8 cellular contexts compared by ENCODE assay signal in the genomic region with DNA sequence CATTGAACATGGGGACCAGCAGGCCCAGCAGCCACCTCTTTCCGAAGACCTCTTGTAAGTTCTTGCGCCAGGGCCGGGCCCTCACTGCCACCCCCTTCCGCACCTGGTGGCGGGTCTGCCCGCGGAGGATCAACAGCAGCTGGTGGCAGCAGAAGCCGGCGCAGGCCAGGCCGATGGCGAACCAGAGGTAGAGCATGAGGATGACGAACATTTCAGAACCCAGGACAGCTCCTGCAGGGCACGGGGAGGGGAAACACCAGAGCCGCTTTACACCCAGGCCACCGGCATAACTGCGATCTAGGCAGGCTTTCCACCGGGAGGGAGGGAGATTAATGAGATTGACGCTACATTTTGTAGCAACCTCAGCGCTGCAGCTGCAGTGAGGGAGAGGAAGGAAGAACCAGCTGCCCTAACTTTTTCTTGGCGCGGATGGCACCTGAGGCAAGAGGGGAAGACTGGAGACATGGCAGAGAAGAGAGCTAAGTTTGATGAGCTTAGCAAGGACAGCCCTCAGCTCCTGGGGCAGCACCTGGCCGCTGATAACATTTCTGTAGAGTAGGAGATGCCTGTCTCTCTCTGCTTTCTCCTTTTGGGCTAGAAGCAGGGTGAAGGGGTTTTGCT.
DNase-seq lines count a peak whose midpoint lies in the region; ATAC-seq lines count a peak whose summit lies in the region.

No MANE protein-coding gene starts in this region.

- H3K27ac Mint-ChIP-seq in activated naive CD4-positive, alpha-beta T cell treated with anti-CD3 and anti-CD28 coated beads, Interleukin-2, amount 10 ng/mL, durations not matched to agents 7 days and 5 days = no peak overlapping the region

- CTCF ChIA-PET in activated naive CD4-positive, alpha-beta T cell treated with anti-CD3 and anti-CD28 coated beads, Interleukin-2, amount 10 ng/mL, durations not matched to agents 7 days and 5 days (lab: Charles Lee) = interaction anchor here (0.6 to 7.5 kb wide), 7 partner anchors 9 to 262 kb away, joined by 3 to 44 read pairs (median 6); no protein-coding TSS in a partner anchor

- H3K9me3 Mint-ChIP-seq in activated naive CD4-positive, alpha-beta T cell treated with anti-CD3 and anti-CD28 coated beads, Interleukin-2, amount 10 ng/mL, durations not matched to agents 7 days and 5 days = no peaks in the 10 kb centered on the region

- no peaks in the 10 kb centered on the region for H3K4me1 Mint-ChIP-seq in activated naive CD4-positive, alpha-beta T cell treated with anti-CD3 and anti-CD28 coated beads, Interleukin-2, amount 10 ng/mL, durations not matched to agents 7 days and 5 days

- H3K36me3 Mint-ChIP-seq in activated naive CD4-positive, alpha-beta T cell treated with anti-CD3 and anti-CD28 coated beads, Interleukin-2, amount 10 ng/mL, durations not matched to agents 7 days and 5 days = no peaks in the 10 kb centered on the region

- H3K27me3 Mint-ChIP-seq in activated naive CD4-positive, alpha-beta T cell treated with anti-CD3 and anti-CD28 coated beads, Interleukin-2, amount 10 ng/mL, durations not matched to agents 7 days and 5 days = peaks cover 95% of the 10 kb centered on the region

- H3K4me3 Mint-ChIP-seq in activated naive CD4-positive, alpha-beta T cell treated with anti-CD3 and anti-CD28 coated beads, Interleukin-2, amount 10 ng/mL, durations not matched to agents 7 days and 5 days = no peak overlapping the region

- DNase-seq in activated CD4-positive, CD25-positive, alpha-beta regulatory T cell (lab: John Stamatoyannopoulos, UW) = no peak
- peak; percentile 42 to 49 for DNase-seq in NOMO-1 (lab: John Stamatoyannopoulos, UW; ENCODE audit: unreplicated experiment in 2 of 2)
- DNase-seq in activated naive CD4-positive, alpha-beta T cell treated with anti-CD3 and anti-CD28 coated beads, Interleukin-2, amount 10 ng/mL, durations not matched to agents 7 days and 5 days = peak; percentile 87
- DNase-seq in iPS-NIHi11 (ENCODE audit: low spot score) = peak; percentile 95
- DNase-seq in stimulated activated CD4-positive, alpha-beta T cell treated with anti-CD3 and anti-CD28 coated beads, Interleukin-4, amount 100 ng/mL, for 4 hours = peak; percentile 13 to 42
- DNase-seq in NCI-H1417 treated with DMSO at 0.1 percent for 48 hours (lab: John Stamatoyannopoulos, UW) = no peak
- no peak for DNase-seq in Ammon's horn (ENCODE audit: low spot score)

- ATAC-seq in activated CD4-positive, CD25-positive, alpha-beta regulatory T cell treated with anti-CD3 and anti-CD28 coated beads, Interleukin-2, amount 50 U/mL, for 24 hours = peak; percentile 32 to 62

Comparison
In these comparisons a context has a peak if more than half of its experiments do, and no peak if none do; other contexts are left out.
1. DNase-seq: peak in NOMO-1 (2 of 2), activated naive CD4-positive, alpha-beta T cell treated with anti-CD3 and anti-CD28 coated beads, Interleukin-2, amount 10 ng/mL, durations not matched to agents 7 days and 5 days (single experiment), iPS-NIHi11 (single experiment) and stimulated activated CD4-positive, alpha-beta T cell treated with anti-CD3 and anti-CD28 coated beads, Interleukin-4, amount 100 ng/mL, for 4 hours (2 of 2); none in activated CD4-positive, CD25-positive, alpha-beta regulatory T cell (0 of 4), NCI-H1417 treated with DMSO at 0.1 percent for 48 hours (single experiment) and Ammon's horn (single experiment).